ENCODE assay signal across 8 cellular contexts in the genomic region with DNA sequence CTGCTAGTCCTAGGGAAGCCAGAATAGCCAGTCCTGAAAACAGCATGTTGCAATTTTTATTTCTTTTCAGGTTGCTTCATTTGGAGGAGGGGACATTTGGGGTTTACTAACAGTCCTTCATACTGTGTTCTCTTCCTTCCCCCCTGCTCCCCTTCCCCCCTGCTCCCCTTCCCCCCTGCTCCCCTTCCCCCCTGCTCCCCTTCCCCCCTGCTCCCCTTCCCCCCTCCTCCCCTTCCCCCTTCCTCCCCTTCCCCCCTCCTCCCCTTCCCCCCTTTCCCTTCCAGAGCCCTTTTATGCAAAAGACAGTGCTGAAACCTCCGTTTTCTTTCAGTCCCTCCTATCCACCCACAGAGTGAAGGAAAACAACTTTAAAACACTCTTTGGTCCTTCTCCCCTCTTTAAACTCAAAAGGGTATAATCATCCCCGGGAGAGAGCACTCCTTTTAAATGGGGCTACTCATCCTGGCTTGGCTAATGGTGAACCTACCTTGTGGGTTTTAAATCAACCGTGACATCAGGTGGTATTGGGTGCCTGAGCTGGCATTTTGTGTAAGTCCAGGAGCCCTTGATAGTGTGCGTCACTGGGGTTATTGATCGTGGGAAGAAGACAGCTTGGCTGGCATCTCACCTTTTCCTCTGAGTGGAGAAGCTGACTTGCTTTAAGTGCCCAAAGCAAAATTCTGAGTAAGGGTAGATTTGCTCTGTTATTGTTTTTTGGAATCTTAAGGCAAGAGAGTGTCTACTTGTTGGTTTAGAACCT. TPM values are rescaled to one million over a fixed set of nuclear protein-coding genes. Genes with fewer than 3 reads are reported as not detected.
DNase-seq lines count a peak whose midpoint lies in the region; ATAC-seq and TF ChIP-seq lines count a peak whose summit lies in the region.

No MANE protein-coding gene starts in this region.

- H3K4me1 ChIP-seq in SJCRH30: peaks cover 13% of the 10 kb centered on the region
- H3K4me1 ChIP-seq in breast epithelium: peaks cover 3 to 27% of the 10 kb centered on the region in 2 donors

- H3K27me3 ChIP-seq in SJCRH30: no peaks in the 10 kb centered on the region
- no peaks in the 10 kb centered on the region for H3K27me3 ChIP-seq in breast epithelium

- H3K9me3 ChIP-seq in SJCRH30 (replicated peaks): no peaks in the 10 kb centered on the region
- H3K9me3 ChIP-seq in breast epithelium: no peaks in the 10 kb centered on the region

- H3K27me3 Mint-ChIP-seq in memory B cell: no peaks in the 10 kb centered on the region
- H3K27me3 Mint-ChIP-seq in stimulated activated naive CD8-positive, alpha-beta T cell treated with anti-CD3 and anti-CD28 coated beads, Interleukin-15, Interleukin-2, amounts not matched to agents 100 ng/mL and 50 ng/mL, for 24 hours: no peaks in the 10 kb centered on the region

- ATAC-seq in memory B cell (ENCODE audit: low read depth): peak; percentile 6
- ATAC-seq in GM18868 (IDR thresholded peaks at IDR 0.05; ENCODE audit: unreplicated experiment): no peak

- no peaks in the 10 kb centered on the region for H3K36me3 Mint-ChIP-seq in memory B cell
- peaks cover 31% of the 10 kb centered on the region for H3K36me3 Mint-ChIP-seq in stimulated activated naive CD8-positive, alpha-beta T cell treated with anti-CD3 and anti-CD28 coated beads, Interleukin-15, Interleukin-2, amounts not matched to agents 100 ng/mL and 50 ng/mL, for 24 hours (ENCODE audit: low read depth)

- no peaks in the 10 kb centered on the region for H3K9me3 Mint-ChIP-seq in memory B cell
- no peaks in the 10 kb centered on the region for H3K9me3 Mint-ChIP-seq in stimulated activated naive CD8-positive, alpha-beta T cell treated with anti-CD3 and anti-CD28 coated beads, Interleukin-15, Interleukin-2, amounts not matched to agents 100 ng/mL and 50 ng/mL, for 24 hours

- peak overlapping the region; percentile 92 for H3K4me3 ChIP-seq in SJCRH30
- peak overlapping the region; percentile 82 to 99 (median 98) for H3K4me3 ChIP-seq in breast epithelium

- peak overlapping the region; percentile 97 for H3K27ac Mint-ChIP-seq in memory B cell
- H3K27ac Mint-ChIP-seq in stimulated activated naive CD8-positive, alpha-beta T cell treated with anti-CD3 and anti-CD28 coated beads, Interleukin-15, Interleukin-2, amounts not matched to agents 100 ng/mL and 50 ng/mL, for 24 hours: peak overlapping the region; percentile 94

- H3K4me3 Mint-ChIP-seq in memory B cell: peak overlapping the region; percentile 94
- H3K4me3 Mint-ChIP-seq in stimulated activated naive CD8-positive, alpha-beta T cell treated with anti-CD3 and anti-CD28 coated beads, Interleukin-15, Interleukin-2, amounts not matched to agents 100 ng/mL and 50 ng/mL, for 24 hours: peak overlapping the region; percentile 98

- H3K27ac ChIP-seq in SJCRH30 (no peak overlapping the region), breast epithelium (peak overlapping the region; percentile 94 to 98)

- intact Hi-C loops in breast epithelium (cut with DNase I; ENCODE audit: low total_unique reads): no loop called here

- H3K4me1 Mint-ChIP-seq in memory B cell: peaks cover 61% of the 10 kb centered on the region
- peaks cover 75% of the 10 kb centered on the region for H3K4me1 Mint-ChIP-seq in stimulated activated naive CD8-positive, alpha-beta T cell treated with anti-CD3 and anti-CD28 coated beads, Interleukin-15, Interleukin-2, amounts not matched to agents 100 ng/mL and 50 ng/mL, for 24 hours (ENCODE audit: low read depth)

- TF ChIP-seq CTCF in breast epithelium (IDR thresholded peaks at IDR 0.05): no peak

- peak; percentile 20 to 91 (median 69) for DNase-seq in NCI-H1417 (lab: John Stamatoyannopoulos, UW)
- no peak for DNase-seq in NCI-H1417 treated with DMSO at 0.1 percent for 48 hours (lab: John Stamatoyannopoulos, UW)
- no peak for DNase-seq in SJCRH30
- no peak for DNase-seq in breast epithelium (ENCODE audit: low spot score in 2 of 2)
- DNase-seq in memory B cell (ENCODE audit: low spot score in 2 of 2): peak; percentile 9 to 25
- no peak for DNase-seq in GM19240 (ENCODE audit: insufficient read length, low spot score)

- H3K36me3 ChIP-seq in SJCRH30 (0 out of 2 replicates have a peak, but pooled peaks cover 3% of the 10 kb centered on the region), breast epithelium (no peaks in the 10 kb centered on the region)

- no peak for TF ChIP-seq POLR2A in breast epithelium (IDR thresholded peaks at IDR 0.05)

RNA-seq across cellular contexts. Expression of a gene that starts 2.6 kb away (rescaled TPM):
- 99.9 and 100.0 TPM in 2 replicates for total RNA-seq in SJCRH30 (2014; rRNA removed; shearing (Covaris generic))
- total RNA-seq in breast epithelium: 100 to 1,000 TPM in 1 of 3 donors, 10 to 100 TPM in 2; 64.0 to 123 (median 73.7) TPM

Comparison
In these comparisons a context has a peak if more than half of its experiments do, and no peak if none do; other contexts are left out.
1. DNase-seq: peak in NCI-H1417 (3 of 3) and memory B cell (2 of 2); none in NCI-H1417 treated with DMSO at 0.1 percent for 48 hours (single experiment), SJCRH30 (0 of 2), breast epithelium (0 of 2) and GM19240 (single experiment).